In the genomic region with DNA sequence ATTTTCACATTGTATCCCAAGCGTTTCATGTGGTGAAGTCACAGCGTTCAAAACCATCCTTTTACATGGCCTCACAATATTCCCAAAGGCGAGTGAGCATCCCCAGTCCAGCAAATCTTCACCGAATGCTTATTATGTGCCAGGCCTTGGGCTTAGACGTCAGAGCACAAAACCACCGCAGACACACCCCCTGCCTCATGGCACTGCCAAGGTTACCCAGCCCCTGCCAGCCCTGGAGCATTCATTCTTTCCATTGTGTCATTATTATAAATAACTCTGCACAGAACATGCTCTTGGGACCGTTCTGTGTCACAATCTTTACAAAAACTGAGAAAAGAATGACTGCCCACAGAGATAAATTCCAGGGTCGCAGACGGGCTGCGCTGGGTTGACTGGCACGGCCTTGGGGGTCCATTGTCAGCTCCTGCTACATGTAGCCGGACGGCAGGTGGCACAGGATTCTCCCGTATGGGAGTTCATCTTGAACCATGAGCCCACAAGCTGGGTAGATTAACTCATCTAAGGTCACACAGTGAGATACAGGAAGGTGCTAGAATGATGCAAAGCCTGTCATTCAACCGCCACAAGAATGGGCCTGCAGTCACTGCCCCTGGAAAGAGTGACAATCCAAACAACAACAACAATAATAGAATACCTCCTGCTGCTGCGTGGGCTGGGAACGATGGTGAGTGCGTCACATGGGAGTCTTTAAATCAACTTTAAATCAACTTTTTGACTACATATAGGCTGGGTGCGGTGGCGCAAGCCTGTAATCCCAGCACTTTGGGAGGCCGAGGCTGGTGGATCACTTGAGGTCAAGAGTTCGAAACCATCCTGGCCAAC, we compare ENCODE assay signal across 21 cellular contexts. TPM values are rescaled to one million over a fixed set of nuclear protein-coding genes. Genes with fewer than 3 reads are reported as not detected.
"Had no signal": no experiment of that assay in that cellular context is flagged by ENCODE, and none has a peak within 500 bp of the region (broad histone marks: within the 10 kb centered on the region; RNA-seq: fewer than 3 reads in every experiment).

No MANE protein-coding gene starts in this region.

- H3K4me3 Mint-ChIP-seq: activated naive CD4-positive, alpha-beta T cell treated with anti-CD3 and anti-CD28 coated beads, Interleukin-2, amount 50 U/mL, for 24 hours; central memory CD8-positive, alpha-beta T cell; mesothelial cell of epicardium; naive thymus-derived CD8-positive, alpha-beta T cell; stimulated activated effector memory CD8-positive, alpha-beta T cell treated with anti-CD3 and anti-CD28 coated beads, Interleukin-12 subunit alpha, Interleukin-12 subunit beta, amount 100 ng/mL, for 72 hours; stimulated activated naive CD8-positive, alpha-beta T cell treated with anti-CD3 and anti-CD28 coated beads, Interleukin-15, amount 100 ng/mL, for 72 hours had no signal

- H3K36me3 Mint-ChIP-seq: activated naive CD4-positive, alpha-beta T cell treated with anti-CD3 and anti-CD28 coated beads, Interleukin-2, amount 50 U/mL, for 24 hours; mesothelial cell of epicardium; stimulated activated effector memory CD8-positive, alpha-beta T cell treated with anti-CD3 and anti-CD28 coated beads, Interleukin-12 subunit alpha, Interleukin-12 subunit beta, amount 100 ng/mL, for 72 hours had no signal

- H3K27ac ChIP-seq: colonic mucosa, esophagus squamous epithelium, ovary, right lobe of liver, suprapubic skin, uterus had no signal

- H3K4me1 ChIP-seq: colonic mucosa, right lobe of liver had no signal

- ATAC-seq: left lobe of liver; naive thymus-derived CD8-positive, alpha-beta T cell; stimulated activated effector memory CD8-positive, alpha-beta T cell treated with anti-CD3 and anti-CD28 coated beads, Interleukin-12 subunit alpha, Interleukin-12 subunit beta, amount 100 ng/mL, for 72 hours; stimulated activated naive CD8-positive, alpha-beta T cell treated with anti-CD3 and anti-CD28 coated beads, Interleukin-15, amount 100 ng/mL, for 72 hours had no signal

- H3K9me3 Mint-ChIP-seq: activated naive CD4-positive, alpha-beta T cell treated with anti-CD3 and anti-CD28 coated beads, Interleukin-2, amount 50 U/mL, for 24 hours; central memory CD8-positive, alpha-beta T cell; mesothelial cell of epicardium; stimulated activated effector memory CD8-positive, alpha-beta T cell treated with anti-CD3 and anti-CD28 coated beads, Interleukin-12 subunit alpha, Interleukin-12 subunit beta, amount 100 ng/mL, for 72 hours; stimulated activated naive CD8-positive, alpha-beta T cell treated with anti-CD3 and anti-CD28 coated beads, Interleukin-15, amount 100 ng/mL, for 72 hours had no signal

- H3K4me3 ChIP-seq: colonic mucosa, esophagus squamous epithelium, ovary, right lobe of liver, suprapubic skin, uterus had no signal

- DNase-seq: activated CD4-positive, alpha-beta T cell treated with anti-CD3 and anti-CD28 coated beads for 1 hour; activated gamma-delta T cell treated with Interleukin-2 at 50 U/mL for 16 hours; activated T-cell treated with anti-CD3 and anti-CD28 coated beads, Interleukin-2, amount 50 U/mL, for 1 hour; colonic mucosa; esophagus squamous epithelium; mammary epithelial cell; naive thymus-derived CD8-positive, alpha-beta T cell; small intestine; stimulated activated CD4-positive, alpha-beta T cell treated with anti-CD3 and anti-CD28 coated beads, Interleukin-2, amount 100 ng/mL, for 24 hours; stimulated activated naive CD8-positive, alpha-beta T cell treated with anti-CD3 and anti-CD28 coated beads, Interleukin-15, amount 100 ng/mL, for 72 hours; T-helper 1 cell; trophoblast cell; uterus had no signal

- H3K27me3 ChIP-seq: colonic mucosa, ovary, right lobe of liver had no signal

- H3K27ac Mint-ChIP-seq: activated naive CD4-positive, alpha-beta T cell treated with anti-CD3 and anti-CD28 coated beads, Interleukin-2, amount 50 U/mL, for 24 hours; mesothelial cell of epicardium; naive thymus-derived CD8-positive, alpha-beta T cell; stimulated activated effector memory CD8-positive, alpha-beta T cell treated with anti-CD3 and anti-CD28 coated beads, Interleukin-12 subunit alpha, Interleukin-12 subunit beta, amount 100 ng/mL, for 72 hours; stimulated activated naive CD8-positive, alpha-beta T cell treated with anti-CD3 and anti-CD28 coated beads, Interleukin-15, amount 100 ng/mL, for 72 hours had no signal

- H3K4me1 Mint-ChIP-seq: mesothelial cell of epicardium had no signal

- H3K36me3 ChIP-seq: colonic mucosa, ovary, uterus had no signal

- H3K9me3 ChIP-seq: colonic mucosa, esophagus squamous epithelium, ovary, right lobe of liver, suprapubic skin, uterus had no signal

RNA-seq across cellular contexts. Expression of gene NECAB2, which starts 4.5 kb away (rescaled TPM):
- total RNA-seq: esophagus squamous epithelium; naive thymus-derived CD8-positive, alpha-beta T cell; suprapubic skin had no signal
